In the genomic region with DNA sequence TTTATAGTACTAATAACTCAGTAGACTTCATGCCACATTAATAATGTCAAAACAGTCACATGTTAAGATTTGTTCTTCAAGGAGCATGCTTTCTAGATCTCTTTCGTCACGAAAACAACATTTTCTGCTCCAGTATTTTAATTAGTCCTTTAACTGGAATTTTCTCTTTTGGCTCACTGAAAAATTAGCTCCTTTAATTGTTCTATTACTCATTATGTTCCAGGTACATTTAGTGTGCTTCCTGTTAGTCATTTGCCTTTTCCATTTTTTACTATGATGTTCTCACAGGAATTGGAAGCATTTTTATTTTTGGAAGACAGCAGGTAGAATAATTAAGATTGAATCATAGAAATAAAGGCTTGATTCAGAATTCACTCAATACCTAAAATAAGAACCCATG, we compare ENCODE assay signal across 26 cellular contexts.
"Had no signal": no experiment of that assay in that cellular context is flagged by ENCODE, and none has a peak within 500 bp of the region (broad histone marks: within the 10 kb centered on the region; RNA-seq: fewer than 3 reads in every experiment).

No MANE protein-coding gene starts in this region.

- H3K4me1 Mint-ChIP-seq: activated naive CD8-positive, alpha-beta T cell treated with anti-CD3 and anti-CD28 coated beads, Interleukin-2, amount 50 U/mL, for 24 hours; brain; memory B cell; nephron; stimulated activated naive B cell treated with anti-CD40 and anti-IgM and Interleukin-4, amounts not matched to agents 10 μg/mL and 1 μg/mL and 100 μg/mL, for 72 hours; T-helper 17 cell had no signal

- DNase-seq: activated CD4-positive, alpha-beta T cell treated with anti-CD3 and anti-CD28 coated beads for 4 hours; activated CD4-positive, alpha-beta T cell treated with anti-CD3 and anti-CD28 coated beads, Interleukin-2, amount 50 U/mL, for 48 hours; activated CD4-positive, CD25-positive, alpha-beta regulatory T cell; activated naive CD4-positive, alpha-beta T cell treated with Interleukin-2 at 50 U/mL for 16 hours; activated naive CD8-positive, alpha-beta T cell treated with anti-CD3 and anti-CD28 coated beads, Interleukin-2, amount 50 U/mL, for 24 hours; activated T-cell treated with anti-CD3 and anti-CD28 coated beads, Interleukin-2, amount 50 U/mL, for 48 hours; anterior cingulate cortex; central memory CD4-positive, alpha-beta T cell; dorsolateral prefrontal cortex; effector memory CD8-positive, alpha-beta T cell; foreskin melanocyte; ovary; psoas muscle; sigmoid colon; stimulated activated CD4-positive, alpha-beta T cell treated with anti-CD3 and anti-CD28 coated beads, Interleukin-2, amount 100 ng/mL, for 48 hours; stimulated activated CD8-positive, alpha-beta memory T cell treated with anti-CD3 and anti-CD28 coated beads, Interleukin-4, amount 100 ng/mL, for 48 hours; stimulated activated naive B cell treated with anti-CD40 and anti-IgM and Interleukin-4, amounts not matched to agents 10 μg/mL and 1 μg/mL and 100 μg/mL, for 72 hours; SW 1271; T-helper 17 cell; testis had no signal

- H3K27ac ChIP-seq: dorsolateral prefrontal cortex, neutrophil, ovary, sigmoid colon, SK-N-MC, testis had no signal

- H3K27me3 Mint-ChIP-seq: activated naive CD8-positive, alpha-beta T cell treated with anti-CD3 and anti-CD28 coated beads, Interleukin-2, amount 50 U/mL, for 24 hours; effector memory CD8-positive, alpha-beta T cell; memory B cell; stimulated activated naive B cell treated with anti-CD40 and anti-IgM and Interleukin-4, amounts not matched to agents 10 μg/mL and 1 μg/mL and 100 μg/mL, for 72 hours; T-helper 17 cell; type B pancreatic cell had no signal

- H3K4me3 ChIP-seq: dorsolateral prefrontal cortex, ovary, psoas muscle, sigmoid colon, SK-N-MC, testis had no signal

- H3K27ac Mint-ChIP-seq: activated naive CD8-positive, alpha-beta T cell treated with anti-CD3 and anti-CD28 coated beads, Interleukin-2, amount 50 U/mL, for 24 hours; effector memory CD8-positive, alpha-beta T cell; memory B cell; nephron; stimulated activated naive B cell treated with anti-CD40 and anti-IgM and Interleukin-4, amounts not matched to agents 10 μg/mL and 1 μg/mL and 100 μg/mL, for 72 hours; T-helper 17 cell; type B pancreatic cell had no signal

- ATAC-seq: activated naive CD8-positive, alpha-beta T cell treated with anti-CD3 and anti-CD28 coated beads, Interleukin-2, amount 50 U/mL, for 24 hours; effector memory CD8-positive, alpha-beta T cell; psoas muscle; stimulated activated naive B cell treated with anti-CD40 and anti-IgM and Interleukin-4, amounts not matched to agents 10 μg/mL and 1 μg/mL and 100 μg/mL, for 72 hours; T-helper 17 cell had no signal

- H3K4me3 Mint-ChIP-seq: activated naive CD8-positive, alpha-beta T cell treated with anti-CD3 and anti-CD28 coated beads, Interleukin-2, amount 50 U/mL, for 24 hours; brain; effector memory CD8-positive, alpha-beta T cell; memory B cell; nephron; stimulated activated naive B cell treated with anti-CD40 and anti-IgM and Interleukin-4, amounts not matched to agents 10 μg/mL and 1 μg/mL and 100 μg/mL, for 72 hours; T-helper 17 cell; type B pancreatic cell had no signal

- H3K36me3 Mint-ChIP-seq: type B pancreatic cell had no signal

- H3K9me3 Mint-ChIP-seq: type B pancreatic cell had no signal
